Comparison of ENCODE assay signal across 29 cellular contexts in the genomic region with DNA sequence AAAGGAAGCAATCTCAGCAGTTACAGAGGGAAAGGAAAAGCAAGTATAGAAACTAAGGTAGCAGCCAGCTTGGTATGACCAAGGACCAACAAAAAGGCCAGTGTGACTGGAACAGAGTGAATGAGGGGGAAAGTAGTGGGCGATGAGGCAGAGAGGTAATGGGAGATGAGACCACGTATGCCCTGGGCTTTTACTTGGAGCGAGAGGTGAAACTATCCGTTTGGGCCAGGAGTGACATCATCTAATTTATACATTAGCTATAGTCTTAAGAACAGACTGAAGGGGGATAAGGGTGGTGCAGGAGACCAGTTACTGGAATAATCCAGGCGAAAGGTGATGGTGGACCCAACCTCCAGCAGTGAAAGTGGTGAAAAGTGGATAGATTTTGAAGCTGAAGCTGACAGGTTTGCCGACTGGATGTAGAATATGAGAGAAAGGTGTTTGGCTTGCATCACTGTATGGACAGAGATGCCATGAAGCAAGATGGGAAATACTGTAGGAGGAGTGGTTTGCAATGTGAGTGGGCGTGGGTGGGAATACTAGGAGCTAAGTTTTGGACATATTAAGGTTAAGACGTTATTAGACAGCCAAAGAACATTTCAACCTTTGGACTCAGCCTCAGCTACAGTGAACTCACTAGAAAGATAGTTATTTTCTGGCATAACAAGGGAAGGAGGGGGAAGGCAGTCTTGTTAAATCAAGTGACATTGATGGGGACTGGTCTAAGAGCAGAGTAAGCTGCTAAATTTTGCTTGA.
"Had no signal": no experiment of that assay in that cellular context is flagged by ENCODE, and none has a peak within 500 bp of the region (broad histone marks: within the 10 kb centered on the region; RNA-seq: fewer than 3 reads in every experiment).

No MANE protein-coding gene starts in this region.

- H3K36me3 ChIP-seq: lower lobe of right lung, sigmoid colon, uterus had no signal

- H3K9me3 Mint-ChIP-seq: activated CD4-positive, alpha-beta memory T cell treated with anti-CD3 and anti-CD28 coated beads, Interleukin-2, amount 10 ng/mL, durations not matched to agents 7 days and 5 days; activated CD4-positive, alpha-beta T cell treated with anti-CD3 and anti-CD28 coated beads, Interleukin-2, amount 10 ng/mL, durations not matched to agents 7 days and 5 days; activated T-cell treated with anti-CD3 and anti-CD28 coated beads, Interleukin-2, amount 50 U/mL, for 4 hours; activated T-helper 17 cell treated with anti-CD3 and anti-CD28 coated beads, Interleukin-2, amount 50 U/mL, for 72 hours; natural killer cell treated with Interleukin-12 subunit alpha and Interleukin-12 subunit beta and Interleukin-15 and Interleukin-18, amount 100 ng/mL, for 72 hours; stimulated activated effector memory CD8-positive, alpha-beta T cell treated with anti-CD3 and anti-CD28 coated beads, Interleukin-12 subunit alpha, Interleukin-12 subunit beta, amount 100 ng/mL, for 72 hours; stimulated activated naive CD8-positive, alpha-beta T cell treated with anti-CD3 and anti-CD28 coated beads, Interleukin-15, Interleukin-2, amounts not matched to agents 100 ng/mL and 50 ng/mL, for 24 hours had no signal

- H3K4me3 Mint-ChIP-seq: activated CD4-positive, alpha-beta memory T cell treated with anti-CD3 and anti-CD28 coated beads, Interleukin-2, amount 10 ng/mL, durations not matched to agents 7 days and 5 days; activated CD4-positive, alpha-beta T cell treated with anti-CD3 and anti-CD28 coated beads, Interleukin-2, amount 10 ng/mL, durations not matched to agents 7 days and 5 days; activated T-cell treated with anti-CD3 and anti-CD28 coated beads, Interleukin-2, amount 50 U/mL, for 4 hours; activated T-helper 17 cell treated with anti-CD3 and anti-CD28 coated beads, Interleukin-2, amount 50 U/mL, for 72 hours; natural killer cell treated with Interleukin-12 subunit alpha and Interleukin-12 subunit beta and Interleukin-15 and Interleukin-18, amount 100 ng/mL, for 72 hours; stimulated activated effector memory CD8-positive, alpha-beta T cell treated with anti-CD3 and anti-CD28 coated beads, Interleukin-12 subunit alpha, Interleukin-12 subunit beta, amount 100 ng/mL, for 72 hours; stimulated activated naive CD8-positive, alpha-beta T cell treated with anti-CD3 and anti-CD28 coated beads, Interleukin-15, Interleukin-2, amounts not matched to agents 100 ng/mL and 50 ng/mL, for 24 hours; T-helper 17 cell had no signal

- H3K9me3 ChIP-seq: esophagus squamous epithelium, lower lobe of right lung, neutrophil, sigmoid colon, thoracic aorta, uterus had no signal

- H3K27me3 Mint-ChIP-seq: activated CD4-positive, alpha-beta memory T cell treated with anti-CD3 and anti-CD28 coated beads, Interleukin-2, amount 10 ng/mL, durations not matched to agents 7 days and 5 days; activated CD4-positive, alpha-beta T cell treated with anti-CD3 and anti-CD28 coated beads, Interleukin-2, amount 10 ng/mL, durations not matched to agents 7 days and 5 days; activated T-helper 17 cell treated with anti-CD3 and anti-CD28 coated beads, Interleukin-2, amount 50 U/mL, for 72 hours; natural killer cell treated with Interleukin-12 subunit alpha and Interleukin-12 subunit beta and Interleukin-15 and Interleukin-18, amount 100 ng/mL, for 72 hours; stimulated activated naive CD8-positive, alpha-beta T cell treated with anti-CD3 and anti-CD28 coated beads, Interleukin-15, Interleukin-2, amounts not matched to agents 100 ng/mL and 50 ng/mL, for 24 hours; T-helper 17 cell had no signal

- H3K4me3 ChIP-seq: esophagus squamous epithelium, lower lobe of right lung, sigmoid colon, thoracic aorta, uterus had no signal

- H3K27me3 ChIP-seq: esophagus squamous epithelium, neutrophil, sigmoid colon, uterus had no signal

- H3K4me1 ChIP-seq: esophagus squamous epithelium, lower lobe of right lung had no signal

- ATAC-seq: activated T-cell treated with anti-CD3 and anti-CD28 coated beads, Interleukin-2, amount 50 U/mL, for 4 hours; activated T-helper 17 cell treated with anti-CD3 and anti-CD28 coated beads, Interleukin-2, amount 50 U/mL, for 72 hours; left cardiac atrium; lower lobe of right lung; natural killer cell treated with Interleukin-12 subunit alpha and Interleukin-12 subunit beta and Interleukin-15 and Interleukin-18, amount 100 ng/mL, for 72 hours; stimulated activated effector memory CD8-positive, alpha-beta T cell treated with anti-CD3 and anti-CD28 coated beads, Interleukin-12 subunit alpha, Interleukin-12 subunit beta, amount 100 ng/mL, for 72 hours; T-helper 17 cell had no signal

- H3K4me1 Mint-ChIP-seq: activated CD4-positive, alpha-beta memory T cell treated with anti-CD3 and anti-CD28 coated beads, Interleukin-2, amount 10 ng/mL, durations not matched to agents 7 days and 5 days; activated CD4-positive, alpha-beta T cell treated with anti-CD3 and anti-CD28 coated beads, Interleukin-2, amount 10 ng/mL, durations not matched to agents 7 days and 5 days; activated T-helper 17 cell treated with anti-CD3 and anti-CD28 coated beads, Interleukin-2, amount 50 U/mL, for 72 hours; stimulated activated effector memory CD8-positive, alpha-beta T cell treated with anti-CD3 and anti-CD28 coated beads, Interleukin-12 subunit alpha, Interleukin-12 subunit beta, amount 100 ng/mL, for 72 hours; T-helper 17 cell had no signal

- H3K27ac ChIP-seq: epithelial cell of prostate, esophagus squamous epithelium, lower lobe of right lung, neutrophil, thoracic aorta had no signal

- H3K27ac Mint-ChIP-seq: activated CD4-positive, alpha-beta memory T cell treated with anti-CD3 and anti-CD28 coated beads, Interleukin-2, amount 10 ng/mL, durations not matched to agents 7 days and 5 days; activated CD4-positive, alpha-beta T cell treated with anti-CD3 and anti-CD28 coated beads, Interleukin-2, amount 10 ng/mL, durations not matched to agents 7 days and 5 days; activated T-helper 17 cell treated with anti-CD3 and anti-CD28 coated beads, Interleukin-2, amount 50 U/mL, for 72 hours; natural killer cell treated with Interleukin-12 subunit alpha and Interleukin-12 subunit beta and Interleukin-15 and Interleukin-18, amount 100 ng/mL, for 72 hours; stimulated activated effector memory CD8-positive, alpha-beta T cell treated with anti-CD3 and anti-CD28 coated beads, Interleukin-12 subunit alpha, Interleukin-12 subunit beta, amount 100 ng/mL, for 72 hours; stimulated activated naive CD8-positive, alpha-beta T cell treated with anti-CD3 and anti-CD28 coated beads, Interleukin-15, Interleukin-2, amounts not matched to agents 100 ng/mL and 50 ng/mL, for 24 hours; T-helper 17 cell had no signal

- DNase-seq: activated CD4-positive, alpha-beta memory T cell treated with anti-CD3 and anti-CD28 coated beads, Interleukin-2, amount 10 ng/mL, durations not matched to agents 7 days and 5 days; activated CD4-positive, alpha-beta T cell treated with anti-CD3 and anti-CD28 coated beads for 1 hour; activated CD4-positive, alpha-beta T cell treated with anti-CD3 and anti-CD28 coated beads, Interleukin-2, amount 10 ng/mL, durations not matched to agents 7 days and 5 days; activated gamma-delta T cell treated with Interleukin-2 at 50 U/mL for 16 hours; activated naive CD4-positive, alpha-beta T cell treated with anti-CD3 and anti-CD28 coated beads, Interleukin-2, amount 50 U/mL, for 16 hours; activated T-cell treated with anti-CD3 and anti-CD28 coated beads, Interleukin-2, amount 50 U/mL, for 4 hours; anterior cingulate cortex; effector CD8-positive, alpha-beta T cell; esophagus squamous epithelium; foreskin melanocyte; islet precursor cell; left cardiac atrium; lower lobe of right lung; mesenchymal stem cell; retina; sigmoid colon; small intestine; stimulated activated CD4-positive, alpha-beta T cell treated with anti-CD3 and anti-CD28 coated beads, Interleukin-4, amount 100 ng/mL, for 24 hours; T-helper 17 cell; T1000; trophoblast cell; uterus had no signal

- H3K36me3 Mint-ChIP-seq: natural killer cell treated with Interleukin-12 subunit alpha and Interleukin-12 subunit beta and Interleukin-15 and Interleukin-18, amount 100 ng/mL, for 72 hours had no signal
